Comparison of ENCODE assay signal across 9 cellular contexts in genomic region chr1:89657886-89658285, GRCh38. TPM values are rescaled to one million over a fixed set of nuclear protein-coding genes. Genes with fewer than 3 reads are reported as not detected.
A peak's percentile ranks its signal among the peaks of the same experiment; 100 is the strongest.
DNase-seq lines count a peak whose midpoint lies in the region; ATAC-seq, FAIRE-seq and TF ChIP-seq lines count a peak whose summit lies in the region.
"Had no signal": no experiment of that assay in that cellular context is flagged by ENCODE, and none has a peak within 500 bp of the region (broad histone marks: within the 10 kb centered on the region; RNA-seq: fewer than 3 reads in every experiment).

No MANE protein-coding gene starts in this region.

- H3K9me3 ChIP-seq in CD4-positive, CD25-positive, alpha-beta regulatory T cell (ENCODE audit: control insufficient read depth in 2 of 2, low read length in 2 of 2) = no peaks in the 10 kb centered on the region
- no peaks in the 10 kb centered on the region for H3K9me3 ChIP-seq in pancreas
- H3K9me3 ChIP-seq: right atrium auricular region had no signal

- peak overlapping the region; percentile 84 to 98 (median 92) for H3K27ac Mint-ChIP-seq in CD4-positive, CD25-positive, alpha-beta regulatory T cell
- peak overlapping the region; percentile 54 for H3K27ac Mint-ChIP-seq in activated naive CD8-positive, alpha-beta T cell treated with anti-CD3 and anti-CD28 coated beads for 36 hours

- H3K4me1 Mint-ChIP-seq in CD4-positive, CD25-positive, alpha-beta regulatory T cell = peaks cover 56 to 95% (median 83%) of the 10 kb centered on the region in 4 donors
- H3K4me1 Mint-ChIP-seq in activated naive CD8-positive, alpha-beta T cell treated with anti-CD3 and anti-CD28 coated beads for 36 hours = peaks cover 80% of the 10 kb centered on the region

- H3K36me3 Mint-ChIP-seq in CD4-positive, CD25-positive, alpha-beta regulatory T cell = peaks cover 29% of the 10 kb centered on the region
- H3K36me3 Mint-ChIP-seq in activated naive CD8-positive, alpha-beta T cell treated with anti-CD3 and anti-CD28 coated beads for 36 hours = peaks cover 60% of the 10 kb centered on the region

- FAIRE-seq in pancreas (lab: Jason Lieb, UNC) = no peak

- peak; percentile 27 to 91 (median 81) for DNase-seq in CD4-positive, CD25-positive, alpha-beta regulatory T cell
- DNase-seq in activated naive CD8-positive, alpha-beta T cell treated with anti-CD3 and anti-CD28 coated beads for 36 hours = no peak
- no peak for DNase-seq in NCI-H2081 (lab: John Stamatoyannopoulos, UW)
- no peak for DNase-seq in pancreas
- DNase-seq in stimulated activated CD4-positive, alpha-beta T cell treated with anti-CD3 and anti-CD28 coated beads, Interleukin-15, amount 100 ng/mL, for 24 hours = no peak
- no peak for DNase-seq in medulla oblongata (ENCODE audit: extremely low spot score)

- peak overlapping the region; percentile 79 for H3K4me3 ChIP-seq in CD4-positive, CD25-positive, alpha-beta regulatory T cell (ENCODE audit: low read depth, low read length)
- no peak overlapping the region for H3K4me3 ChIP-seq in pancreas
- H3K4me3 ChIP-seq: right atrium auricular region had no signal

- peaks cover 0 to 6% (median 2%) of the 10 kb centered on the region in 7 donors for H3K9me3 Mint-ChIP-seq in CD4-positive, CD25-positive, alpha-beta regulatory T cell
- H3K9me3 Mint-ChIP-seq in activated naive CD8-positive, alpha-beta T cell treated with anti-CD3 and anti-CD28 coated beads for 36 hours = peaks cover 18% of the 10 kb centered on the region

- 59 to 76% methylated on average over 3 of the region's 3 CpGs for WGBS in pancreas, 2 donors

- H3K4me1 ChIP-seq in CD4-positive, CD25-positive, alpha-beta regulatory T cell (ENCODE audit: control insufficient read depth, insufficient read depth, low read length, poor library complexity, severe bottlenecking) = peaks cover 85% of the 10 kb centered on the region
- H3K4me1 ChIP-seq in pancreas = no peaks in the 10 kb centered on the region

- ATAC-seq in CD4-positive, CD25-positive, alpha-beta regulatory T cell (ENCODE audit: low read depth in 2 of 2) = peak; percentile 76 to 78
- ATAC-seq in GM18907 (IDR thresholded peaks at IDR 0.05; ENCODE audit: unreplicated experiment) (peak; percentile 80), HG03135 (IDR thresholded peaks at IDR 0.05; ENCODE audit: unreplicated experiment) (peak; percentile 69), pancreas (no peak)

- no peaks in the 10 kb centered on the region for H3K27me3 ChIP-seq in CD4-positive, CD25-positive, alpha-beta regulatory T cell (ENCODE audit: control insufficient read depth, insufficient read depth, low read length)
- no peaks in the 10 kb centered on the region for H3K27me3 ChIP-seq in pancreas
- H3K27me3 ChIP-seq: right atrium auricular region had no signal

- intact Hi-C loops in pancreas (cut with DNase I) = no loop called here

- H3K4me3 Mint-ChIP-seq in CD4-positive, CD25-positive, alpha-beta regulatory T cell = peak overlapping the region; percentile 59 to 88 (median 68)
- H3K4me3 Mint-ChIP-seq in activated naive CD8-positive, alpha-beta T cell treated with anti-CD3 and anti-CD28 coated beads for 36 hours = no peak overlapping the region

- no peak for TF ChIP-seq CTCF in pancreas (IDR thresholded peaks at IDR 0.05)

- no peaks in the 10 kb centered on the region for H3K27me3 Mint-ChIP-seq in CD4-positive, CD25-positive, alpha-beta regulatory T cell
- H3K27me3 Mint-ChIP-seq in activated naive CD8-positive, alpha-beta T cell treated with anti-CD3 and anti-CD28 coated beads for 36 hours = no peaks in the 10 kb centered on the region

- H3K27ac ChIP-seq in CD4-positive, CD25-positive, alpha-beta regulatory T cell (ENCODE audit: insufficient read depth, low read length, poor library complexity, severe bottlenecking) = peak overlapping the region; percentile 90
- H3K27ac ChIP-seq in pancreas = no peak overlapping the region
- H3K27ac ChIP-seq: right atrium auricular region had no signal

- H3K36me3 ChIP-seq in CD4-positive, CD25-positive, alpha-beta regulatory T cell (ENCODE audit: control insufficient read depth, insufficient read depth, low read length) = peaks cover 5% of the 10 kb centered on the region
- no peaks in the 10 kb centered on the region for H3K36me3 ChIP-seq in pancreas
- H3K36me3 ChIP-seq: right atrium auricular region had no signal

RNA-seq across cellular contexts. Expression of gene LRRC8C, which starts 25.0 kb away (rescaled TPM):
- total RNA-seq in CD4-positive, CD25-positive, alpha-beta regulatory T cell = 70.4 TPM
- polyA plus RNA-seq in CD4-positive, CD25-positive, alpha-beta regulatory T cell = 10 to 100 TPM; 22.8 to 27.2 (median 24.9) TPM
- total RNA-seq in activated naive CD8-positive, alpha-beta T cell treated with anti-CD3 and anti-CD28 coated beads for 36 hours = 10 to 100 TPM; 31.7 to 32.3 TPM
- 1 to 10 TPM in 4 of 6 donors, under 1 TPM in 2; 0.63 to 3.5 (median 1.1) TPM for total RNA-seq in pancreas
- 1 to 10 TPM in 1 of 2 donors, under 1 TPM in 1; 0.68 to 1.5 TPM for polyA plus RNA-seq in pancreas

Comparison
In these comparisons a context has a peak if more than half of its experiments do, and no peak if none do; other contexts are left out.
1. ATAC-seq: peak in CD4-positive, CD25-positive, alpha-beta regulatory T cell (2 of 2), GM18907 (single experiment) and HG03135 (single experiment); none in pancreas (0 of 4).
2. DNase-seq: peak in CD4-positive, CD25-positive, alpha-beta regulatory T cell (3 of 3); none in activated naive CD8-positive, alpha-beta T cell treated with anti-CD3 and anti-CD28 coated beads for 36 hours (single experiment), NCI-H2081 (0 of 2), pancreas (0 of 6), stimulated activated CD4-positive, alpha-beta T cell treated with anti-CD3 and anti-CD28 coated beads, Interleukin-15, amount 100 ng/mL, for 24 hours (single experiment) and medulla oblongata (single experiment).
3. RNA of gene LRRC8C, which starts 25.0 kb away (total RNA-seq): 70.4 TPM in CD4-positive, CD25-positive, alpha-beta regulatory T cell (single experiment) and 31.7 to 32.3 TPM in activated naive CD8-positive, alpha-beta T cell treated with anti-CD3 and anti-CD28 coated beads for 36 hours; 0.63 to 3.5 TPM in pancreas; every median in the first group is over 4 times any median in the second.